Comparison of ENCODE assay signal across 17 cellular contexts in the genomic region with DNA sequence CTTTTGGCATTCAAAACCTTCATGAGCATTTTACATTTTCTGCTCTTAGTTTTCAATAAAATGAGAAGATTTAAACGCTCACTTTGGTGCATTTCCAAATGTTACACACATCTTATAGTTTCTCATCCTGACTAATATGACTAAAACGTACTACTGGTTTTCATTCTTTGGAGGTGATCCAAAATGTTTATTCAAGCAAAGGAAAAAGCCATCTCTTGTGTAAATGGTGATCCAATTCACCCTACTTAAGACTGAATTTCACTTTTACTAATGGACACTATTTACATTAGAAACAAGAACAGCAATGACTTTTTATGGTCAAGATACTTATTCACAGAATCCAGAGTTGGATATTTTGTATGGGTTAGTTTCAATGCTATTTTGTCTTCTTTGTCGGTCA.
DNase-seq lines count a peak whose midpoint lies in the region; ATAC-seq, FAIRE-seq and TF ChIP-seq lines count a peak whose summit lies in the region.
"Had no signal": no experiment of that assay in that cellular context is flagged by ENCODE, and none has a peak within 500 bp of the region (broad histone marks: within the 10 kb centered on the region; RNA-seq: fewer than 3 reads in every experiment).

No MANE protein-coding gene starts in this region.

- peaks cover 1% of the 10 kb centered on the region for H3K79me1 ChIP-seq in mesenchymal stem cell (replicated peaks; ENCODE audit: low read length, poor library complexity, severe bottlenecking)

- no peak overlapping the region for H2BK120ac ChIP-seq in mesenchymal stem cell (ENCODE audit: low read depth, low read length)

- H3K9ac ChIP-seq in mesenchymal stem cell (ENCODE audit: low read length) = no peak overlapping the region

- H2BK12ac ChIP-seq in mesenchymal stem cell (ENCODE audit: low read length in 2 of 2) = no peak overlapping the region

- no peak overlapping the region for H3K4me3 ChIP-seq in bronchial epithelial cell (ENCODE audit: low read depth, low read length)
- H3K4me3 ChIP-seq in mesenchymal stem cell (ENCODE audit: insufficient read depth in 1 of 2, low read depth in 1 of 2, low read length in 2 of 2) = no peak overlapping the region
- H3K4me3 ChIP-seq in coronary artery = no peak overlapping the region
- H3K4me3 ChIP-seq: esophagus squamous epithelium, spleen, stomach had no signal

- no peak overlapping the region for H3K27ac ChIP-seq in mesenchymal stem cell (ENCODE audit: low read length, poor library complexity, severe bottlenecking)
- no peak overlapping the region for H3K27ac ChIP-seq in coronary artery
- H3K27ac ChIP-seq: esophagus squamous epithelium, spleen, stomach had no signal

- no peak overlapping the region for H3K18ac ChIP-seq in mesenchymal stem cell (ENCODE audit: low read depth in 1 of 2, low read length in 2 of 2)

- H3K36me3 ChIP-seq in bronchial epithelial cell (ENCODE audit: control insufficient read depth, insufficient read depth, low read length) (peaks cover 4% of the 10 kb centered on the region), mesenchymal stem cell (ENCODE audit: control insufficient read depth in 1 of 2, insufficient read depth in 2 of 2, low read depth in 1 of 2, low read length in 2 of 2) (peaks cover 0 to 21% of the 10 kb centered on the region in 2 experiments)
- H3K36me3 ChIP-seq: spleen had no signal

- no peak overlapping the region for H3K14ac ChIP-seq in mesenchymal stem cell (ENCODE audit: low read length in 2 of 2)

- no peak overlapping the region for H2BK5ac ChIP-seq in mesenchymal stem cell (ENCODE audit: low read depth, low read length, poor library complexity, severe bottlenecking)

- TF ChIP-seq CTCF in bronchial epithelial cell (IDR thresholded peaks at IDR 0.05; ENCODE audit: insufficient read depth, low read length, severe bottlenecking) (no peak), coronary artery (IDR thresholded peaks at IDR 0.05) (no peak)

- no peak overlapping the region for H3K4me2 ChIP-seq in mesenchymal stem cell (ENCODE audit: low read length, poor library complexity, severe bottlenecking)

- no peak overlapping the region for H4K8ac ChIP-seq in mesenchymal stem cell (ENCODE audit: low read length)

- no peak overlapping the region for H2BK15ac ChIP-seq in mesenchymal stem cell (ENCODE audit: low read depth, poor library complexity, severe bottlenecking)

- no peak overlapping the region for H3K4ac ChIP-seq in mesenchymal stem cell (ENCODE audit: low read depth in 1 of 2, low read length in 2 of 2)

- H4K91ac ChIP-seq in mesenchymal stem cell (ENCODE audit: low read length) = no peak overlapping the region

- no peaks in the 10 kb centered on the region for H3K9me3 ChIP-seq in mesenchymal stem cell (ENCODE audit: control insufficient read depth, low read length)
- H3K9me3 ChIP-seq: esophagus squamous epithelium, spleen, stomach had no signal

- H3K27me3 ChIP-seq in bronchial epithelial cell (ENCODE audit: control insufficient read depth, insufficient read depth, low read length) = no peaks in the 10 kb centered on the region
- no peaks in the 10 kb centered on the region for H3K27me3 ChIP-seq in mesenchymal stem cell (ENCODE audit: control insufficient read depth in 1 of 2, insufficient read depth in 1 of 2, low read length in 2 of 2)
- H3K27me3 ChIP-seq: esophagus squamous epithelium, spleen, stomach had no signal

- no peaks in the 10 kb centered on the region for H3K4me1 ChIP-seq in mesenchymal stem cell (ENCODE audit: control insufficient read depth, insufficient read depth, low read depth, low read length)
- H3K4me1 ChIP-seq: esophagus squamous epithelium, spleen had no signal

- no peak overlapping the region for H2AFZ ChIP-seq in mesenchymal stem cell (ENCODE audit: low read depth, low read length)

- H2AK5ac ChIP-seq in mesenchymal stem cell (ENCODE audit: low read length, severe bottlenecking) = no peak overlapping the region

- no peak overlapping the region for H3K23ac ChIP-seq in mesenchymal stem cell (ENCODE audit: low read length in 2 of 2)

- no peak for FAIRE-seq in bronchial epithelial cell (lab: Jason Lieb, UNC)
- FAIRE-seq: colon, H1 had no signal

- no peak for ATAC-seq in HG02759 (IDR thresholded peaks at IDR 0.05; ENCODE audit: unreplicated experiment)
- ATAC-seq: T-cell had no signal

- DNase-seq in ELR (ENCODE audit: low read depth) = peak; percentile 89
- peak; percentile 81 for DNase-seq in NCI-H226
- DNase-seq in bronchial epithelial cell (ENCODE audit: low read depth) = peak; percentile 90
- DNase-seq in mesenchymal stem cell = peak; percentile 74
- DNase-seq in NOMO-1 treated with DMSO at 0.1 percent for 48 hours (lab: John Stamatoyannopoulos, UW; ENCODE audit: unreplicated experiment) = no peak
- no peak for DNase-seq in SW 1271 (lab: John Stamatoyannopoulos, UW)
- no peak for DNase-seq in coronary artery (ENCODE audit: low spot score)
- DNase-seq: activated B cell treated with CpG ODN at 0.5 μM for 24 hours, esophagus squamous epithelium, NCI-H2171, nucleus accumbens, spleen, stomach, T-cell had no signal

- WGBS in mesenchymal stem cell = 40% methylated on average over 2 of the region's 3 CpGs

Comparison
In these comparisons a context has a peak if more than half of its experiments do, and no peak if none do; other contexts are left out.
1. DNase-seq: peak in ELR (single experiment), NCI-H226 (single experiment), bronchial epithelial cell (single experiment) and mesenchymal stem cell (single experiment); none in NOMO-1 treated with DMSO at 0.1 percent for 48 hours (single experiment), SW 1271 (0 of 2) and coronary artery (single experiment).